Comparison of ENCODE assay signal across 1 cellular context in the genomic region with DNA sequence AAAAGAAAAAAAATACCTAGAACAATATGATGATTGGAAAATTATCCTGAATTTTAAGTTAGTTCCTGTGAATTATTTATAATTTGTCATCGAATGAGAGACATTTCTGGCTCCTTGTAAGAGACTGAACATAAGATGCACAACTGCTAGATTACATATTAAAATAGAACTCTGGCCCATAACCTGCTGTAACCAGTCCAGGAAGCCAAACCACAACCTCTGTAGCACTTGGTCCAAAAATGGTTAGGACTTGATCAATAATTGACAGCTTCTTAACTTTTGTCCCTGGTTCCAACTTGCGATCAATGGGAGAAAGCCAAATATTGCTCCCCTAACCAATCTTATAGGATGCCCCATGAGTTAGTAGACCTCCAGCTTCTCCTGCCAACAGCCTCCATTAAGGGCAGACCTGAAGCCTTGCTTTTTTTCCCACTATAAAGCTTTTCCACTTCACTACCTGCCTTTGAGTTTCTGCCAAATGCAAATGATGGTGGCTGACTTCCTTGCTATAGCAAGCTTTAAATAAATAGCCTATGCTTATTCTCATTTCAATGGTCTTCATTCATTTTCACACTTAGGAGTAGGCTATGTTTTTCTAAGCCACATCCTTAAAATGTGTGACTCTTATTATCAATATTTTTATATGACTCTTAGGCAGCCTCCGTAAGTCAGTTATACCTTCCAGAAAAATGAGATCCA.
TF ChIP-seq lines count a peak whose summit lies in the region.

No MANE protein-coding gene starts in this region.

TF ChIP-seq in GM23338, 12 proteins besides CTCF, POLR2A, EP300 and RAD21 (continued from another document):
- TF ChIP-seq, protein P1, sequence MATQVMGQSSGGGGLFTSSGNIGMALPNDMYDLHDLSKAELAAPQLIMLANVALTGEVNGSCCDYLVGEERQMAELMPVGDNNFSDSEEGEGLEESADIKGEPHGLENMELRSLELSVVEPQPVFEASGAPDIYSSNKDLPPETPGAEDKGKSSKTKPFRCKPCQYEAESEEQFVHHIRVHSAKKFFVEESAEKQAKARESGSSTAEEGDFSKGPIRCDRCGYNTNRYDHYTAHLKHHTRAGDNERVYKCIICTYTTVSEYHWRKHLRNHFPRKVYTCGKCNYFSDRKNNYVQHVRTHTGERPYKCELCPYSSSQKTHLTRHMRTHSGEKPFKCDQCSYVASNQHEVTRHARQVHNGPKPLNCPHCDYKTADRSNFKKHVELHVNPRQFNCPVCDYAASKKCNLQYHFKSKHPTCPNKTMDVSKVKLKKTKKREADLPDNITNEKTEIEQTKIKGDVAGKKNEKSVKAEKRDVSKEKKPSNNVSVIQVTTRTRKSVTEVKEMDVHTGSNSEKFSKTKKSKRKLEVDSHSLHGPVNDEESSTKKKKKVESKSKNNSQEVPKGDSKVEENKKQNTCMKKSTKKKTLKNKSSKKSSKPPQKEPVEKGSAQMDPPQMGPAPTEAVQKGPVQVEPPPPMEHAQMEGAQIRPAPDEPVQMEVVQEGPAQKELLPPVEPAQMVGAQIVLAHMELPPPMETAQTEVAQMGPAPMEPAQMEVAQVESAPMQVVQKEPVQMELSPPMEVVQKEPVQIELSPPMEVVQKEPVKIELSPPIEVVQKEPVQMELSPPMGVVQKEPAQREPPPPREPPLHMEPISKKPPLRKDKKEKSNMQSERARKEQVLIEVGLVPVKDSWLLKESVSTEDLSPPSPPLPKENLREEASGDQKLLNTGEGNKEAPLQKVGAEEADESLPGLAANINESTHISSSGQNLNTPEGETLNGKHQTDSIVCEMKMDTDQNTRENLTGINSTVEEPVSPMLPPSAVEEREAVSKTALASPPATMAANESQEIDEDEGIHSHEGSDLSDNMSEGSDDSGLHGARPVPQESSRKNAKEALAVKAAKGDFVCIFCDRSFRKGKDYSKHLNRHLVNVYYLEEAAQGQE (IDR thresholded peaks at IDR 0.05; ENCODE audit: unreplicated experiment) = no peak
